ENCODE assay signal across 19 cellular contexts in genomic region chr15:85172846-85173490, GRCh38.
"Had no signal": no experiment of that assay in that cellular context is flagged by ENCODE, and none has a peak within 500 bp of the region (broad histone marks: within the 10 kb centered on the region; RNA-seq: fewer than 3 reads in every experiment).

No MANE protein-coding gene starts in this region.

- H3K4me2 ChIP-seq: neural progenitor cell had no signal

- H3K9ac ChIP-seq: neural progenitor cell had no signal

- ATAC-seq: activated T-cell treated with anti-CD3 and anti-CD28 coated beads, Interleukin-2, amount 50 U/mL, for 4 hours; body of pancreas; sciatic nerve; stimulated activated naive CD8-positive, alpha-beta T cell treated with anti-CD3 and anti-CD28 coated beads, Interleukin-15, amount 100 ng/mL, for 72 hours; WTC11 had no signal

- H3K27ac ChIP-seq: body of pancreas, coronary artery, neural progenitor cell, spleen, testis, upper lobe of left lung had no signal

- H3K36me3 ChIP-seq: neural progenitor cell, spleen, upper lobe of left lung had no signal

- H3K27me3 ChIP-seq: body of pancreas, testis had no signal

- H3K36me3 Mint-ChIP-seq: activated naive CD8-positive, alpha-beta T cell; neural progenitor cell had no signal

- H3K4me3 ChIP-seq: body of pancreas, coronary artery, lung, neural progenitor cell, spleen, testis, upper lobe of left lung had no signal

- DNase-seq: activated CD4-positive, alpha-beta memory T cell treated with anti-CD3 and anti-CD28 coated beads, Interleukin-2, amount 10 ng/mL, durations not matched to agents 7 days and 5 days; activated CD4-positive, alpha-beta T cell treated with anti-CD3 and anti-CD28 coated beads for 4 hours; activated gamma-delta T cell; activated T-cell treated with anti-CD3 and anti-CD28 coated beads, Interleukin-2, amount 50 U/mL, for 4 hours; amygdala; body of pancreas; effector CD4-positive, alpha-beta T cell; spleen; stimulated activated naive CD8-positive, alpha-beta T cell treated with anti-CD3 and anti-CD28 coated beads, Interleukin-15, amount 100 ng/mL, for 72 hours; T-helper 2 cell; testis had no signal

- H3K9me3 ChIP-seq: body of pancreas, testis had no signal

- H2AFZ ChIP-seq: neural progenitor cell had no signal

- H3K4me3 Mint-ChIP-seq: activated CD4-positive, alpha-beta memory T cell treated with anti-CD3 and anti-CD28 coated beads, Interleukin-2, amount 10 ng/mL, durations not matched to agents 7 days and 5 days; activated naive CD8-positive, alpha-beta T cell; activated T-cell treated with anti-CD3 and anti-CD28 coated beads, Interleukin-2, amount 50 U/mL, for 4 hours; central memory CD8-positive, alpha-beta T cell; neural progenitor cell; stimulated activated naive CD8-positive, alpha-beta T cell treated with anti-CD3 and anti-CD28 coated beads, Interleukin-15, amount 100 ng/mL, for 72 hours; WTC11 had no signal

- H3K27ac Mint-ChIP-seq: activated CD4-positive, alpha-beta memory T cell treated with anti-CD3 and anti-CD28 coated beads, Interleukin-2, amount 10 ng/mL, durations not matched to agents 7 days and 5 days; activated naive CD8-positive, alpha-beta T cell; neural progenitor cell; stimulated activated naive CD8-positive, alpha-beta T cell treated with anti-CD3 and anti-CD28 coated beads, Interleukin-15, amount 100 ng/mL, for 72 hours; WTC11 had no signal
